1 cellular context compared by ENCODE assay signal in the genomic region with DNA sequence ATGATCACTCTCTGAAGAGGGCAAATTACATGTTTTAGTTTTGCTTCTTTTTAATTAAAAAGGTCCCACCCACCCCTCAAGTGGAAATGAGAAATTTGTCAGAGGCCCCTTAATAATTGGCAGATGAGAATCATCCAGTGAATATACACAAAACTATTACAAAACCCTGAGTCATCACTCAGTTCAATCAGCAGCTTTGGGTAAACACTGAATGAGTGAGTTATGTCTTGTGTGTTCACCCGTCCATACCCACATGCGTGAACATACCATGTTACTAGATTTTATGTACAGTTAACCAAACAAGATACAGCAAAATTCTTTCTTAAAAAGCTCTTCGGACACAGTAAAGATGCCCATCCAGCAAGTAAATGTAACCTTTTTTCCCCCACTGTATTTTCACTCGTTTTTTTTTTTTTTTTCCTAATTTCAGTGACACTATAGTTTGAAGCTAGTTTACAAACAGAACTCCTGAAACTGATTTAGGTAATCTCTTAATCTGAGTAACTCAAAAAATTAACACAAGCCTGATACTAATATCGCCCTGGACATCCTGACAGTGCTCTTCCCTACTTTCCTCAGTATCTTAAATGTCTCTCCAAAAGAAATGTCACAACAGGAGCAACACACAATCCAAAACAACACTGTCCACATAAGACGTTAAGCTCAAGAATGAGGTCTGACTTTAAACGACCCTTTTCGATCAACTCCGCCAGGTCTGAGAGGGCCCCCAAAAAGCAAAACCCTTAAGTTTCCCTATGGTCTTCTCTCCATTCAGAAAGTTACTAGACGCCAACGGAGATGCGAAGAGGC.
A peak's percentile ranks its signal among the peaks of the same experiment; 100 is the strongest.
TF ChIP-seq lines count a peak whose summit lies in the region.

No MANE protein-coding gene starts in this region.

TF ChIP-seq in HepG2, 621 proteins besides CTCF, POLR2A, EP300 and RAD21 (continued from another document and continues in another):
- TF ChIP-seq MED8 (CRISPR knock-in tag; IDR thresholded peaks at IDR 0.05; ENCODE audit: insufficient replicate concordance) (no peak), ZNF496 (CRISPR knock-in tag; IDR thresholded peaks at IDR 0.05; ENCODE audit: insufficient replicate concordance) (no peak), ZNF790 (CRISPR knock-in tag; IDR thresholded peaks at IDR 0.05; ENCODE audit: borderline replicate concordance) (no peak), BRD4 (CRISPR knock-in tag; IDR thresholded peaks at IDR 0.05) (no peak), ZNF615 (CRISPR knock-in tag; IDR thresholded peaks at IDR 0.05; ENCODE audit: borderline replicate concordance) (no peak), FOSL2 (CRISPR knock-in tag; IDR thresholded peaks at IDR 0.05) (peak; percentile 94), EED (CRISPR knock-in tag; IDR thresholded peaks at IDR 0.05) (no peak), CC2D1A (CRISPR knock-in tag; IDR thresholded peaks at IDR 0.05) (no peak), ZNF747 (CRISPR knock-in tag; IDR thresholded peaks at IDR 0.05; ENCODE audit: borderline replicate concordance) (0 out of 2 replicates have a peak, but pooled peaks have one; percentile 38), ZNF558 (CRISPR knock-in tag; IDR thresholded peaks at IDR 0.05; ENCODE audit: borderline replicate concordance) (no peak), SMARCC2 (IDR thresholded peaks at IDR 0.05) (peak; percentile 74; the same call in 1 of the 2 replicates), ZNF431 (CRISPR knock-in tag; IDR thresholded peaks at IDR 0.05; ENCODE audit: borderline replicate concordance, low read depth) (no peak), MBNL3 (CRISPR knock-in tag; conservative IDR thresholded peaks at IDR 0.05) (no peak), HHEX (CRISPR knock-in tag; IDR thresholded peaks at IDR 0.05) (no peak), ZNF24 (IDR thresholded peaks at IDR 0.05) (peak; percentile 56; the same call in 1 of the 2 replicates), PPARG (CRISPR knock-in tag; conservative IDR thresholded peaks at IDR 0.05) (no peak), HDAC6 (IDR thresholded peaks at IDR 0.05; ENCODE audit: low read depth, low read length) (no peak), HOXD1 (CRISPR knock-in tag; IDR thresholded peaks at IDR 0.05) (no peak), YY1 (IDR thresholded peaks at IDR 0.05; ENCODE audit: insufficient read depth, insufficient replicate concordance, low read depth, low read length) (no peak), ELF1 (CRISPR knock-in tag; IDR thresholded peaks at IDR 0.05) (no peak), PTBP1 (IDR thresholded peaks at IDR 0.05; ENCODE audit: low read depth, low read length, poor library complexity, severe bottlenecking) (no peak), CEBPB (IDR thresholded peaks at IDR 0.05; ENCODE audit: borderline replicate concordance, low read depth, low read length) (peak; percentile 43; the same call in 1 of the 2 replicates), MED1 (CRISPR knock-in tag; IDR thresholded peaks at IDR 0.05) (peak; percentile 24; the same call in 1 of the 2 replicates), ZNF589 (CRISPR knock-in tag; conservative IDR thresholded peaks at IDR 0.05) (no peak), ZMAT3 (CRISPR knock-in tag; conservative IDR thresholded peaks at IDR 0.05) (no peak), ZNF333 (CRISPR knock-in tag; IDR thresholded peaks at IDR 0.05; ENCODE audit: borderline replicate concordance) (no peak), MAZ (IDR thresholded peaks at IDR 0.05; ENCODE audit: borderline replicate concordance, low read depth, low read length) (no peak), MAZ (CRISPR knock-in tag; IDR thresholded peaks at IDR 0.05; ENCODE audit: low read depth) (no peak; the same call in 1 of the 2 replicates), RXRB (CRISPR knock-in tag; IDR thresholded peaks at IDR 0.05; ENCODE audit: borderline replicate concordance) (no peak), TBL1XR1 (IDR thresholded peaks at IDR 0.05; ENCODE audit: borderline replicate concordance, low read length, partially characterized antibody) (peak; percentile 8), GFI1 (CRISPR knock-in tag; IDR thresholded peaks at IDR 0.05; ENCODE audit: borderline replicate concordance) (peak; percentile 35; the same call in 1 of the 2 replicates)
- TF ChIP-seq, protein P1, sequence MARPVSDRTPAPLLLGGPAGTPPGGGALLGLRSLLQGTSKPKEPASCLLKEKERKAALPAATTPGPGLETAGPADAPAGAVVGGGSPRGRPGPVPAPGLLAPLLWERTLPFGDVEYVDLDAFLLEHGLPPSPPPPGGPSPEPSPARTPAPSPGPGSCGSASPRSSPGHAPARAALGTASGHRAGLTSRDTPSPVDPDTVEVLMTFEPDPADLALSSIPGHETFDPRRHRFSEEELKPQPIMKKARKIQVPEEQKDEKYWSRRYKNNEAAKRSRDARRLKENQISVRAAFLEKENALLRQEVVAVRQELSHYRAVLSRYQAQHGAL (CRISPR knock-in tag; IDR thresholded peaks at IDR 0.05; ENCODE audit: not compliant biosample characterization), result no peak
- TF ChIP-seq, protein P2, sequence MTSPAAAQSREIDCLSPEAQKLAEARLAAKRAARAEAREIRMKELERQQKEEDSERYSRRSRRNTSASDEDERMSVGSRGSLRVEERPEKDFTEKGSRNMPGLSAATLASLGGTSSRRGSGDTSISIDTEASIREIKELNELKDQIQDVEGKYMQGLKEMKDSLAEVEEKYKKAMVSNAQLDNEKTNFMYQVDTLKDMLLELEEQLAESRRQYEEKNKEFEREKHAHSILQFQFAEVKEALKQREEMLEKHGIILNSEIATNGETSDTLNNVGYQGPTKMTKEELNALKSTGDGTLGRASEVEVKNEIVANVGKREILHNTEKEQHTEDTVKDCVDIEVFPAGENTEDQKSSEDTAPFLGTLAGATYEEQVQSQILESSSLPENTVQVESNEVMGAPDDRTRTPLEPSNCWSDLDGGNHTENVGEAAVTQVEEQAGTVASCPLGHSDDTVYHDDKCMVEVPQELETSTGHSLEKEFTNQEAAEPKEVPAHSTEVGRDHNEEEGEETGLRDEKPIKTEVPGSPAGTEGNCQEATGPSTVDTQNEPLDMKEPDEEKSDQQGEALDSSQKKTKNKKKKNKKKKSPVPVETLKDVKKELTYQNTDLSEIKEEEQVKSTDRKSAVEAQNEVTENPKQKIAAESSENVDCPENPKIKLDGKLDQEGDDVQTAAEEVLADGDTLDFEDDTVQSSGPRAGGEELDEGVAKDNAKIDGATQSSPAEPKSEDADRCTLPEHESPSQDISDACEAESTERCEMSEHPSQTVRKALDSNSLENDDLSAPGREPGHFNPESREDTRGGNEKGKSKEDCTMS (CRISPR knock-in tag; conservative IDR thresholded peaks at IDR 0.05), result no peak
- TF ChIP-seq, protein P3, sequence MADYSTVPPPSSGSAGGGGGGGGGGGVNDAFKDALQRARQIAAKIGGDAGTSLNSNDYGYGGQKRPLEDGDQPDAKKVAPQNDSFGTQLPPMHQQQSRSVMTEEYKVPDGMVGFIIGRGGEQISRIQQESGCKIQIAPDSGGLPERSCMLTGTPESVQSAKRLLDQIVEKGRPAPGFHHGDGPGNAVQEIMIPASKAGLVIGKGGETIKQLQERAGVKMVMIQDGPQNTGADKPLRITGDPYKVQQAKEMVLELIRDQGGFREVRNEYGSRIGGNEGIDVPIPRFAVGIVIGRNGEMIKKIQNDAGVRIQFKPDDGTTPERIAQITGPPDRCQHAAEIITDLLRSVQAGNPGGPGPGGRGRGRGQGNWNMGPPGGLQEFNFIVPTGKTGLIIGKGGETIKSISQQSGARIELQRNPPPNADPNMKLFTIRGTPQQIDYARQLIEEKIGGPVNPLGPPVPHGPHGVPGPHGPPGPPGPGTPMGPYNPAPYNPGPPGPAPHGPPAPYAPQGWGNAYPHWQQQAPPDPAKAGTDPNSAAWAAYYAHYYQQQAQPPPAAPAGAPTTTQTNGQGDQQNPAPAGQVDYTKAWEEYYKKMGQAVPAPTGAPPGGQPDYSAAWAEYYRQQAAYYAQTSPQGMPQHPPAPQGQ (CRISPR knock-in tag; IDR thresholded peaks at IDR 0.05; ENCODE audit: borderline replicate concordance), result no peak
- TF ChIP-seq, protein P4, sequence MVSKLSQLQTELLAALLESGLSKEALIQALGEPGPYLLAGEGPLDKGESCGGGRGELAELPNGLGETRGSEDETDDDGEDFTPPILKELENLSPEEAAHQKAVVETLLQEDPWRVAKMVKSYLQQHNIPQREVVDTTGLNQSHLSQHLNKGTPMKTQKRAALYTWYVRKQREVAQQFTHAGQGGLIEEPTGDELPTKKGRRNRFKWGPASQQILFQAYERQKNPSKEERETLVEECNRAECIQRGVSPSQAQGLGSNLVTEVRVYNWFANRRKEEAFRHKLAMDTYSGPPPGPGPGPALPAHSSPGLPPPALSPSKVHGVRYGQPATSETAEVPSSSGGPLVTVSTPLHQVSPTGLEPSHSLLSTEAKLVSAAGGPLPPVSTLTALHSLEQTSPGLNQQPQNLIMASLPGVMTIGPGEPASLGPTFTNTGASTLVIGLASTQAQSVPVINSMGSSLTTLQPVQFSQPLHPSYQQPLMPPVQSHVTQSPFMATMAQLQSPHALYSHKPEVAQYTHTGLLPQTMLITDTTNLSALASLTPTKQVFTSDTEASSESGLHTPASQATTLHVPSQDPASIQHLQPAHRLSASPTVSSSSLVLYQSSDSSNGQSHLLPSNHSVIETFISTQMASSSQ (IDR thresholded peaks at IDR 0.05; ENCODE audit: low read depth), result no peak
- TF ChIP-seq, protein P4 (CRISPR knock-in tag; IDR thresholded peaks at IDR 0.05; ENCODE audit: borderline replicate concordance), result no peak
- TF ChIP-seq, protein P5, sequence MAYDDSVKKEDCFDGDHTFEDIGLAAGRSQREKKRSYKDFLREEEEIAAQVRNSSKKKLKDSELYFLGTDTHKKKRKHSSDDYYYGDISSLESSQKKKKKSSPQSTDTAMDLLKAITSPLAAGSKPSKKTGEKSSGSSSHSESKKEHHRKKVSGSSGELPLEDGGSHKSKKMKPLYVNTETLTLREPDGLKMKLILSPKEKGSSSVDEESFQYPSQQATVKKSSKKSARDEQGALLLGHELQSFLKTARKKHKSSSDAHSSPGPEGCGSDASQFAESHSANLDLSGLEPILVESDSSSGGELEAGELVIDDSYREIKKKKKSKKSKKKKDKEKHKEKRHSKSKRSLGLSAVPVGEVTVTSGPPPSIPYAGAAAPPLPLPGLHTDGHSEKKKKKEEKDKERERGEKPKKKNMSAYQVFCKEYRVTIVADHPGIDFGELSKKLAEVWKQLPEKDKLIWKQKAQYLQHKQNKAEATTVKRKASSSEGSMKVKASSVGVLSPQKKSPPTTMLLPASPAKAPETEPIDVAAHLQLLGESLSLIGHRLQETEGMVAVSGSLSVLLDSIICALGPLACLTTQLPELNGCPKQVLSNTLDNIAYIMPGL (CRISPR knock-in tag; IDR thresholded peaks at IDR 0.05; ENCODE audit: borderline replicate concordance in 1 of 2, low read depth in 1 of 2), result no peak; a peak in 1 of 4 replicates
- TF ChIP-seq, protein P6, sequence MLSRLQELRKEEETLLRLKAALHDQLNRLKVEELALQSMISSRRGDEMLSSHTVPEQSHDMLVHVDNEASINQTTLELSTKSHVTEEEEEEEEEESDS (CRISPR knock-in tag; IDR thresholded peaks at IDR 0.05; ENCODE audit: borderline replicate concordance), result no peak
- TF ChIP-seq, protein P7, sequence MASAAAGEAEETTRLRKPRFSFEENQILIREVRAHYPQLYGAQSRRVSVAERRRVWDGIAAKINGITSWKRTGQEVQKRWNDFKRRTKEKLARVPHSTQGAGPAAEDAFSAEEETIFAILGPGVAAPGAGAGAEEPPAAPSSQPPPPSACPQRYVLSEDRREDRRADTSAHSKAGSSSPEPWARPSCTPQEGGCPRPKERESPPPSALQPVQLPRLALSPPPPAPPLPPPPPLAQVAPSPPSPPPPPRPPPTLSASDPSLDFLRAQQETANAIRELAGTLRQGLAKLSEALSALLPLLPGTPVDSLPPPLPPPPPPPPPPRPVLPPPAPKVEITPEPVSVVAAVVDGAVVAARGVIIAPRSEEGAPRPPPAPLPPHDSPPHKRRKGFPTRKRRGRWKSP (CRISPR knock-in tag; IDR thresholded peaks at IDR 0.05), result no peak; the same call in 1 of the 2 replicates
- TF ChIP-seq, protein P8, sequence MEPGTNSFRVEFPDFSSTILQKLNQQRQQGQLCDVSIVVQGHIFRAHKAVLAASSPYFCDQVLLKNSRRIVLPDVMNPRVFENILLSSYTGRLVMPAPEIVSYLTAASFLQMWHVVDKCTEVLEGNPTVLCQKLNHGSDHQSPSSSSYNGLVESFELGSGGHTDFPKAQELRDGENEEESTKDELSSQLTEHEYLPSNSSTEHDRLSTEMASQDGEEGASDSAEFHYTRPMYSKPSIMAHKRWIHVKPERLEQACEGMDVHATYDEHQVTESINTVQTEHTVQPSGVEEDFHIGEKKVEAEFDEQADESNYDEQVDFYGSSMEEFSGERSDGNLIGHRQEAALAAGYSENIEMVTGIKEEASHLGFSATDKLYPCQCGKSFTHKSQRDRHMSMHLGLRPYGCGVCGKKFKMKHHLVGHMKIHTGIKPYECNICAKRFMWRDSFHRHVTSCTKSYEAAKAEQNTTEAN (CRISPR knock-in tag; conservative IDR thresholded peaks at IDR 0.05), result no peak
- TF ChIP-seq, protein P9, sequence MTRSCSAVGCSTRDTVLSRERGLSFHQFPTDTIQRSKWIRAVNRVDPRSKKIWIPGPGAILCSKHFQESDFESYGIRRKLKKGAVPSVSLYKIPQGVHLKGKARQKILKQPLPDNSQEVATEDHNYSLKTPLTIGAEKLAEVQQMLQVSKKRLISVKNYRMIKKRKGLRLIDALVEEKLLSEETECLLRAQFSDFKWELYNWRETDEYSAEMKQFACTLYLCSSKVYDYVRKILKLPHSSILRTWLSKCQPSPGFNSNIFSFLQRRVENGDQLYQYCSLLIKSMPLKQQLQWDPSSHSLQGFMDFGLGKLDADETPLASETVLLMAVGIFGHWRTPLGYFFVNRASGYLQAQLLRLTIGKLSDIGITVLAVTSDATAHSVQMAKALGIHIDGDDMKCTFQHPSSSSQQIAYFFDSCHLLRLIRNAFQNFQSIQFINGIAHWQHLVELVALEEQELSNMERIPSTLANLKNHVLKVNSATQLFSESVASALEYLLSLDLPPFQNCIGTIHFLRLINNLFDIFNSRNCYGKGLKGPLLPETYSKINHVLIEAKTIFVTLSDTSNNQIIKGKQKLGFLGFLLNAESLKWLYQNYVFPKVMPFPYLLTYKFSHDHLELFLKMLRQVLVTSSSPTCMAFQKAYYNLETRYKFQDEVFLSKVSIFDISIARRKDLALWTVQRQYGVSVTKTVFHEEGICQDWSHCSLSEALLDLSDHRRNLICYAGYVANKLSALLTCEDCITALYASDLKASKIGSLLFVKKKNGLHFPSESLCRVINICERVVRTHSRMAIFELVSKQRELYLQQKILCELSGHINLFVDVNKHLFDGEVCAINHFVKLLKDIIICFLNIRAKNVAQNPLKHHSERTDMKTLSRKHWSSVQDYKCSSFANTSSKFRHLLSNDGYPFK (CRISPR knock-in tag; IDR thresholded peaks at IDR 0.05; ENCODE audit: borderline replicate concordance), result no peak
- TF ChIP-seq, protein P10, sequence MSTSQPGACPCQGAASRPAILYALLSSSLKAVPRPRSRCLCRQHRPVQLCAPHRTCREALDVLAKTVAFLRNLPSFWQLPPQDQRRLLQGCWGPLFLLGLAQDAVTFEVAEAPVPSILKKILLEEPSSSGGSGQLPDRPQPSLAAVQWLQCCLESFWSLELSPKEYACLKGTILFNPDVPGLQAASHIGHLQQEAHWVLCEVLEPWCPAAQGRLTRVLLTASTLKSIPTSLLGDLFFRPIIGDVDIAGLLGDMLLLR (CRISPR knock-in tag; IDR thresholded peaks at IDR 0.05), result no peak
